Comparison of ENCODE assay signal across 10 cellular contexts in the genomic region with DNA sequence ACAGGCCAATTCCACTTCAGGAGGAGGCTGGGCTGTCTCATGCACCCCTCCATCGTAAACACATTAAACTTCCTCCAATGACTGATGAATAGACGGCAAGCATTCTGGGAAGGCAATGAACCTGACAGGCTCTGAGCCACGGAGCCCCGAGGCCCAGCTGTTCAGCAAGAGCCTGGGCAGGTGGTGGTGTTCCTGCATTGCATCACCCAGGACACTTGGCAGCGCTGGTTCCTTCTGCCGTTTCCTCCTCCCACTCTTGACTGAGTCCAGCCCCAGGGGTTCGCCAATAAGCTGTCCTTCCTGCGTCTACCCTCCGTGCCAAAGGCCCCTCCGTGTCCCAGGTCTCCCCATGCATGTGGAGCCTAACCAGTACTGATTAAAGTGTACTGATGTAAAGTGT.
DNase-seq lines count a peak whose midpoint lies in the region; ATAC-seq and TF ChIP-seq lines count a peak whose summit lies in the region.
"Had no signal": no experiment of that assay in that cellular context is flagged by ENCODE, and none has a peak within 500 bp of the region (broad histone marks: within the 10 kb centered on the region; RNA-seq: fewer than 3 reads in every experiment).

No MANE protein-coding gene starts in this region.

- H3K27me3 Mint-ChIP-seq in activated CD4-positive, alpha-beta memory T cell treated with anti-CD3 and anti-CD28 coated beads, Interleukin-2, amount 10 ng/mL, durations not matched to agents 7 days and 5 days: no peaks in the 10 kb centered on the region

- TF ChIP-seq CTCF in fibroblast of mammary gland (conservative IDR thresholded peaks at IDR 0.05; ENCODE audit: control insufficient read depth, insufficient read depth, low read depth, low read length): no peak
- TF ChIP-seq CTCF in psoas muscle (IDR thresholded peaks at IDR 0.05): no peak

- peaks cover 6% of the 10 kb centered on the region for H3K4me1 Mint-ChIP-seq in activated CD4-positive, alpha-beta memory T cell treated with anti-CD3 and anti-CD28 coated beads, Interleukin-2, amount 10 ng/mL, durations not matched to agents 7 days and 5 days

- no peaks in the 10 kb centered on the region for H3K27me3 ChIP-seq in psoas muscle (ENCODE audit: insufficient read depth in 3 of 3, low read length in 2 of 3)

- H3K36me3 ChIP-seq in psoas muscle (ENCODE audit: insufficient read depth in 1 of 2, low read depth in 1 of 2): peaks cover 9 to 87% of the 10 kb centered on the region in 2 donors

- no peak overlapping the region for H3K27ac Mint-ChIP-seq in activated CD4-positive, alpha-beta memory T cell treated with anti-CD3 and anti-CD28 coated beads, Interleukin-2, amount 10 ng/mL, durations not matched to agents 7 days and 5 days

- 32 to 58% (median 56%) methylated on average over 10 of the region's 10 CpGs for WGBS in psoas muscle, 3 donors

- H3K4me3 ChIP-seq in fibroblast of mammary gland (ENCODE audit: control insufficient read depth, low read depth, low read length) (no peak overlapping the region), psoas muscle (no peak overlapping the region)

- intact Hi-C loops in psoas muscle (cut with DNase I): no loop called here

- H3K4me3 Mint-ChIP-seq in activated CD4-positive, alpha-beta memory T cell treated with anti-CD3 and anti-CD28 coated beads, Interleukin-2, amount 10 ng/mL, durations not matched to agents 7 days and 5 days: no peak overlapping the region

- peak overlapping the region; percentile 69 for H3K27ac ChIP-seq in psoas muscle

- DNase-seq in NCI-H82 (lab: John Stamatoyannopoulos, UW) (peak; percentile 61), NCI-H82 treated with DMSO at 0.1 percent for 48 hours (lab: John Stamatoyannopoulos, UW; ENCODE audit: unreplicated experiment) (no peak), NCI-H510A (lab: John Stamatoyannopoulos, UW) (peak; percentile 17), fibroblast of mammary gland (ENCODE audit: low read depth) (peak; percentile 28), psoas muscle (peak; percentile 72 to 84), AML-193 (lab: John Stamatoyannopoulos, UW) (no peak)
- DNase-seq in activated CD4-positive, alpha-beta memory T cell treated with anti-CD3 and anti-CD28 coated beads, Interleukin-2, amount 10 ng/mL, durations not matched to agents 7 days and 5 days: no peak
- DNase-seq in stimulated activated naive CD4-positive, alpha-beta T cell treated with Interleukin-2 at 50 U/mL for 16 hours (lab: John Stamatoyannopoulos, UW): no peak
- DNase-seq: ACHN; stimulated activated CD4-positive, alpha-beta T cell treated with anti-CD3 and anti-CD28 coated beads, Interleukin-4, amount 100 ng/mL, for 24 hours had no signal

- CTCF ChIA-PET in activated CD4-positive, alpha-beta memory T cell treated with anti-CD3 and anti-CD28 coated beads, Interleukin-2, amount 10 ng/mL, durations not matched to agents 7 days and 5 days (lab: Charles Lee): no interaction called here

- H3K9me3 Mint-ChIP-seq in activated CD4-positive, alpha-beta memory T cell treated with anti-CD3 and anti-CD28 coated beads, Interleukin-2, amount 10 ng/mL, durations not matched to agents 7 days and 5 days: no peaks in the 10 kb centered on the region

- no peaks in the 10 kb centered on the region for H3K9me3 ChIP-seq in psoas muscle

- POLR2A ChIA-PET in activated CD4-positive, alpha-beta memory T cell treated with anti-CD3 and anti-CD28 coated beads, Interleukin-2, amount 10 ng/mL, durations not matched to agents 7 days and 5 days (lab: Charles Lee): interaction anchor here (0.7 kb wide), 1 partner anchor 8 kb away, joined by 4 read pairs; no protein-coding TSS in a partner anchor

- ATAC-seq in psoas muscle: peak; percentile 92 to 94 (median 94)

- peaks cover 78% of the 10 kb centered on the region for H3K36me3 Mint-ChIP-seq in activated CD4-positive, alpha-beta memory T cell treated with anti-CD3 and anti-CD28 coated beads, Interleukin-2, amount 10 ng/mL, durations not matched to agents 7 days and 5 days (ENCODE audit: low read depth)

- H3K4me1 ChIP-seq in psoas muscle: peaks cover 9% of the 10 kb centered on the region

Comparison
In these comparisons a context has a peak if more than half of its experiments do, and no peak if none do; other contexts are left out.
1. DNase-seq: peak in NCI-H82 (single experiment), NCI-H510A (single experiment), fibroblast of mammary gland (single experiment) and psoas muscle (2 of 2); none in NCI-H82 treated with DMSO at 0.1 percent for 48 hours (single experiment), activated CD4-positive, alpha-beta memory T cell treated with anti-CD3 and anti-CD28 coated beads, Interleukin-2, amount 10 ng/mL, durations not matched to agents 7 days and 5 days (single experiment), AML-193 (0 of 2) and stimulated activated naive CD4-positive, alpha-beta T cell treated with Interleukin-2 at 50 U/mL for 16 hours (single experiment).